9 cellular contexts compared by ENCODE assay signal in the genomic region with DNA sequence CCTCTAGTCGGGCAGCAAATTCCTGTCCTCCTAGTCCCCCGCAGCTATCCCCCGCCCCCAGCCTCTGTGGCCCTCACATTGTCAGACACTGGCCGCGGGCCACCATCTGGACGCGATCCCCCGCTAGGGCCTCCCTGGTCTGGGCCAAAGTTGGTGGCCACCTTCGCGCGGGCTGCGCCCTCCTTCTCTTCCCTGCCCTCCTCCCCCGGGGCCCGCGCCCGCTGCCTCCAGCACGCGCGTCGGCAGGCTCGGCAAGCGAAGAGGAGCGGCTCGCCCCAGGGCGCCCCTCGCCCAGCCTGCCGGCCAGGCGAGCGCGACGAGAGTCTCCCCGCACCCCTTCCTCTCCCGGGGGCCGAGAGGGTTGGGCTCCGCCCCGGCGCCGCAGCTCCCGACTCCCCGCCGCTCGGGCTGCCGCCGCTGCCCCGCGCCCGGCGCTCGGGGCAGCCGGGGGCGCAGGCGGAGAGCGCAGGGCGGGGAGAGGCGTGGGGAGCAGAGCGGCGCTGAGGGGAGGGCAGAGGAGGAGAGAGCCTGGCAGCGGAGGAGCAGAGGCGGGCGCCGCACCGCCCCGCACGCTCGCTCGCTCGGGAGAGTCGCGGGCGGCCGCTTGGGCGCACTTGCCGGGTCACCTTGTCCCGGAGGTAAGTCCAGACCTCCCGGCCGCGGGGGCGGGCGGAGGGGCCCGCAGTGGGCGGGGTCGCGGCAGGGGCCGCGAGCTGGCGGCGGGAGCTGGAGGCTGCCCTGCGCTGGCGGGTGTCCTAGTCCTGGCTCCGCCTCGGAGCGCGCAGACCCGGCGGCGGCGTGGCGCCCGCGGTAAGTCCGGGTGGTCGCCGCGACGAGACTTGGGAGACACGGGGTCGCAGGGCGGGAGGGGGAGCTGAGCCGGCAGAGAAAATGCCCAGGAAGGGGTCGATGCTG. TPM values are rescaled to one million over a fixed set of nuclear protein-coding genes. Genes with fewer than 3 reads are reported as not detected.
DNase-seq lines count a peak whose midpoint lies in the region; ATAC-seq, FAIRE-seq and TF ChIP-seq lines count a peak whose summit lies in the region.
"Had no signal": no experiment of that assay in that cellular context is flagged by ENCODE, and none has a peak within 500 bp of the region (broad histone marks: within the 10 kb centered on the region; RNA-seq: fewer than 3 reads in every experiment).

A gene (plus strand): TSS at position 514 of the 915 bp plus-strand sequence. CDS start 73,469 bp downstream, outside the sequence.

- peak within 1 kb of the TSS; percentile 88 for H3K9ac ChIP-seq in neuronal stem cell (ENCODE audit: low read depth, low read length, poor library complexity)

- peak within 1 kb of the TSS; percentile 71 for H2AFZ ChIP-seq in neuronal stem cell (ENCODE audit: low read length)

- no peak within 1 kb of the TSS for H4K8ac ChIP-seq in neuronal stem cell (ENCODE audit: low read depth, low read length)

- peak within 1 kb of the TSS; percentile 73 for H2BK12ac ChIP-seq in neuronal stem cell (ENCODE audit: low read length)

- ATAC-seq in HG02885 (IDR thresholded peaks at IDR 0.05; ENCODE audit: poor library complexity, unreplicated experiment) = no peak

- no peaks in the 10 kb centered on the region for H3K9me3 ChIP-seq in neuronal stem cell (replicated peaks in 1 of 2; ENCODE audit: control insufficient read depth in 2 of 2, insufficient read depth in 1 of 2, low read depth in 1 of 2, low read length in 2 of 2)
- H3K9me3 ChIP-seq in HAP-1 = no peaks in the 10 kb centered on the region

- H3K36me3 ChIP-seq in neuronal stem cell (replicated peaks in 1 of 2; ENCODE audit: control insufficient read depth in 2 of 2, insufficient read depth in 2 of 2, low read length in 2 of 2) (no peaks in the 10 kb centered on the region), HAP-1 (replicated peaks) (no peaks in the 10 kb centered on the region)

- no peak for TF ChIP-seq CTCF in fibroblast of the aortic adventitia (IDR thresholded peaks at IDR 0.05; ENCODE audit: insufficient read depth, low read length)

- WGBS in neuronal stem cell (ENCODE audit: extremely low coverage in 2 of 2, insufficient read length in 2 of 2, insufficient replicate concordance in 1 of 2), 2 donors = no CpG with 5 or more reads among the region's 110 CpGs

- peaks cover 3% of the 10 kb centered on the region for H3K79me1 ChIP-seq in neuronal stem cell (ENCODE audit: low read depth, low read length)

- peak within 1 kb of the TSS; percentile 87 for H2BK5ac ChIP-seq in neuronal stem cell (ENCODE audit: low read length)

- FAIRE-seq in RCC 7860 (lab: Jason Lieb, UNC) = no peak

- H3K14ac ChIP-seq in neuronal stem cell (ENCODE audit: low read length) = peak within 1 kb of the TSS; percentile 43

- H3K27ac ChIP-seq in neuronal stem cell (replicated peaks; ENCODE audit: low read length) = no peak within 1 kb of the TSS

- H3K27me3 ChIP-seq in neuronal stem cell (ENCODE audit: control insufficient read depth in 3 of 3, insufficient read depth in 3 of 3, low read depth in 1 of 3, low read length in 3 of 3) (peaks cover 2 to 72% (median 13%) of the 10 kb centered on the region in 3 experiments), HAP-1 (ENCODE audit: low read depth) (peaks cover 4% of the 10 kb centered on the region; the same call in 1 of the 2 replicates)

- H3K23ac ChIP-seq in neuronal stem cell (ENCODE audit: low read depth, low read length, poor library complexity) = peak within 1 kb of the TSS; percentile 14

- DNase-seq in AG08395 (ENCODE audit: low spot score) (peak; percentile 17), NCI-H2171 treated with DMSO at 0.1 percent for 48 hours (lab: John Stamatoyannopoulos, UW) (peak; percentile 66), fibroblast of the aortic adventitia (ENCODE audit: low read depth) (peak; percentile 24), neuronal stem cell (ENCODE audit: low spot score) (peak; percentile 57), HAP-1 (ENCODE audit: low spot score in 2 of 2) (no peak), RCC 7860 (ENCODE audit: low spot score) (no peak), NCI-H1436 treated with DMSO at 0.1 percent for 48 hours (lab: John Stamatoyannopoulos, UW) (no peak)
- DNase-seq: Kasumi-1 had no signal

- H3K18ac ChIP-seq in neuronal stem cell (ENCODE audit: low read length) = peak within 1 kb of the TSS; percentile 89

- in situ Hi-C loops in HAP-1 (cut with MboI; ENCODE audit: low sequenced_read_pairs) = no loop called here

- H3K4me3 ChIP-seq in fibroblast of the aortic adventitia (ENCODE audit: low read depth, low read length) (peak within 1 kb of the TSS; percentile 65), neuronal stem cell (ENCODE audit: low read length in 2 of 2) (peak within 1 kb of the TSS; percentile 25 to 81), HAP-1 (no peak within 1 kb of the TSS)

- no peak within 1 kb of the TSS for H2AK5ac ChIP-seq in neuronal stem cell (ENCODE audit: low read depth, low read length)

- peak within 1 kb of the TSS; percentile 90 for H2BK15ac ChIP-seq in neuronal stem cell (ENCODE audit: low read length)

- H3K4ac ChIP-seq in neuronal stem cell (ENCODE audit: low read length) = no peak within 1 kb of the TSS

- H3K4me1 ChIP-seq in neuronal stem cell (ENCODE audit: control insufficient read depth in 2 of 2, insufficient read depth in 1 of 2, low read depth in 1 of 2, low read length in 2 of 2) (peaks cover 2 to 7% of the 10 kb centered on the region in 2 donors), HAP-1 (no peaks in the 10 kb centered on the region)

- H2BK120ac ChIP-seq in neuronal stem cell (ENCODE audit: low read depth, low read length) = peak within 1 kb of the TSS; percentile 70

- H3K4me2 ChIP-seq in neuronal stem cell (ENCODE audit: insufficient read depth, low read length, poor library complexity, severe bottlenecking) = peak within 1 kb of the TSS; percentile 84

- no peak within 1 kb of the TSS for H4K91ac ChIP-seq in neuronal stem cell (ENCODE audit: low read depth, low read length, poor library complexity)

RNA-seq across cellular contexts. Expression of the gene that starts here (rescaled TPM):
- total RNA-seq in fibroblast of the aortic adventitia (ENCODE audit: low replicate concordance) = 0.25 and 1.6 TPM in 2 replicates
- polyA plus RNA-seq in neuronal stem cell (2013, experiment 1 of 2) = 1.8 TPM
- 1.7 TPM for polyA plus RNA-seq in neuronal stem cell (2013, experiment 2 of 2)

Comparison
In these comparisons a context has a peak if more than half of its experiments do, and no peak if none do; other contexts are left out.
1. DNase-seq: peak in AG08395 (single experiment), NCI-H2171 treated with DMSO at 0.1 percent for 48 hours (single experiment), fibroblast of the aortic adventitia (single experiment) and neuronal stem cell (single experiment); none in HAP-1 (0 of 2), RCC 7860 (single experiment) and NCI-H1436 treated with DMSO at 0.1 percent for 48 hours (single experiment).